23 cellular contexts compared by ENCODE assay signal in the genomic region with DNA sequence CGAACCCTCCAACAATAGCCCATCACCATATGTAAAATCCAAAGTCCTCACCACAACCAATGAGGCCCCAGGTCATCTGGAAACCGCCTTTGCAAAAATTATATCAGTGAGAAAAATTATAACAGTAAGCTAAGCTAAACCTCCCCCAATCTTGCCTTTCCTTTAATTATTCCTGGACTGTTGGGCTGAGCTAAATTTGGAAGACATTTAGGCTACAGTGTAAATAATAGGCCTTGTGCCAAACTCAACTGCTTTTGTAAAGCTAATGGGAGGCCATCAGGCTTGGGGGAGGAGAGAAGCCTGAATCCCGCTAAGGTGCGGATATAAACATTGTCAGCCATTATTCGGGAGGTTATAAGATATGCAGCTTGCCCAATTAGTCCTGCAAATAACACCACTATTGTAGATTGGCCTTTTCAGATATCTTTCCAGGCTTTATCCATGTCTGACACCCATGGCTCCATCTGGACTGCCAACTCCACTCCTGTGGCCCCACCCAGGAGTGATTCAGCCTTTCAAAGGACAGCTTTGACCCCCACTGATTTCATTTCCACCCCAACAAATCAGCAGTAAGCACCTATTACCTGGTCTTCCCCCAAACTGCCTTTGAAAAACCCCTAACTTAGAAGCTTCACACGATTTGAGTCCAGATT. TPM values are rescaled to one million over a fixed set of nuclear protein-coding genes. Genes with fewer than 3 reads are reported as not detected.
DNase-seq lines count a peak whose midpoint lies in the region; ATAC-seq and TF ChIP-seq lines count a peak whose summit lies in the region.
"Had no signal": no experiment of that assay in that cellular context is flagged by ENCODE, and none has a peak within 500 bp of the region (broad histone marks: within the 10 kb centered on the region; RNA-seq: fewer than 3 reads in every experiment).

No MANE protein-coding gene starts in this region.

- H3K4me3 ChIP-seq in mesendoderm (ENCODE audit: low read length) (no peak overlapping the region), esophagus squamous epithelium (no peak overlapping the region)
- H3K4me3 ChIP-seq: gastrocnemius medialis, lung, spleen, transverse colon had no signal

- peak overlapping the region; percentile 71 for H3K23ac ChIP-seq in mesendoderm (ENCODE audit: low read length)

- peak overlapping the region; percentile 0 for H3K4ac ChIP-seq in mesendoderm (ENCODE audit: low read depth, low read length)

- no peak overlapping the region for H2BK15ac ChIP-seq in mesendoderm (replicated peaks; ENCODE audit: low read depth)

- no peak overlapping the region for H3K4me2 ChIP-seq in mesendoderm (ENCODE audit: low read length)

- no peak overlapping the region for H3K18ac ChIP-seq in mesendoderm (ENCODE audit: low read length)

- H3K79me2 ChIP-seq in mesendoderm (ENCODE audit: control insufficient read depth, insufficient read depth, low read length): no peaks in the 10 kb centered on the region

- no peak for TF ChIP-seq POLR2A in esophagus squamous epithelium (IDR thresholded peaks at IDR 0.05)

- peak overlapping the region; percentile 99 for H2BK5ac ChIP-seq in mesendoderm (ENCODE audit: low read length)

- H2AK5ac ChIP-seq in mesendoderm (ENCODE audit: low read length): peak overlapping the region; percentile 98

- peak overlapping the region; percentile 77 for H4K5ac ChIP-seq in mesendoderm (ENCODE audit: low read length)

- WGBS in mesendoderm (ENCODE audit: extremely low coverage, insufficient coverage, low lambda C conversion rate): no CpG with 5 or more reads among the region's 6 CpGs
- WGBS in esophagus squamous epithelium, 2 donors: 78 to 87% methylated on average over 6 of the region's 6 CpGs

- H3K27ac ChIP-seq in mesendoderm (ENCODE audit: low read depth, low read length) (peak overlapping the region; percentile 87), esophagus squamous epithelium (no peak overlapping the region)
- H3K27ac ChIP-seq: gastrocnemius medialis, spleen, transverse colon had no signal

- peak; percentile 9 for DNase-seq in EH (ENCODE audit: low read depth)
- DNase-seq in NCI-H146 (lab: John Stamatoyannopoulos, UW): peak; percentile 89
- DNase-seq in NCI-H69 (lab: John Stamatoyannopoulos, UW): peak; percentile 99
- DNase-seq in mesendoderm: peak; percentile 90
- no peak for DNase-seq in DMS79 treated with DMSO at 0.1 percent for 48 hours (lab: John Stamatoyannopoulos, UW)
- no peak for DNase-seq in esophagus squamous epithelium (lab: John Stamatoyannopoulos, UW)
- no peak for DNase-seq in cerebellum (ENCODE audit: low spot score)
- DNase-seq: activated CD4-positive, alpha-beta T cell treated with anti-CD3 and anti-CD28 coated beads for 1 hour; activated CD8-positive, alpha-beta memory T cell treated with anti-CD3 and anti-CD28 coated beads for 24 hours; activated T-cell treated with anti-CD3 and anti-CD28 coated beads, Interleukin-2, amount 50 U/mL, for 48 hours; CD8-positive, alpha-beta memory T cell; effector CD4-positive, alpha-beta T cell; gastrocnemius medialis; HFFc6; NCI-H226; spleen; stimulated activated CD4-positive, alpha-beta T cell treated with anti-CD3 and anti-CD28 coated beads, Interleukin-4, amount 100 ng/mL, for 24 hours; stimulated activated naive CD8-positive, alpha-beta T cell treated with anti-CD3 and anti-CD28 coated beads, Interleukin-15, amount 100 ng/mL, for 72 hours; transverse colon had no signal

- peak overlapping the region; percentile 62 for H3K9ac ChIP-seq in mesendoderm (ENCODE audit: low read length)

- TF ChIP-seq CTCF in esophagus squamous epithelium (IDR thresholded peaks at IDR 0.05): no peak

- H3K4me1 ChIP-seq in mesendoderm (ENCODE audit: control insufficient read depth, low read depth, low read length) (peaks cover 24% of the 10 kb centered on the region), esophagus squamous epithelium (peaks cover 0 to 19% (median 9%) of the 10 kb centered on the region in 3 donors)

- ATAC-seq in GM21390 (IDR thresholded peaks at IDR 0.05; ENCODE audit: unreplicated experiment): no peak
- ATAC-seq: esophagus mucosa; gastrocnemius medialis; stimulated activated naive CD8-positive, alpha-beta T cell treated with anti-CD3 and anti-CD28 coated beads, Interleukin-15, amount 100 ng/mL, for 72 hours had no signal

- peak overlapping the region; percentile 88 for H3K56ac ChIP-seq in mesendoderm (ENCODE audit: low read length)

- H3K79me1 ChIP-seq in mesendoderm (ENCODE audit: low read length): no peaks in the 10 kb centered on the region

- no peak overlapping the region for H4K8ac ChIP-seq in mesendoderm (ENCODE audit: low read depth, low read length)

- H3K27me3 ChIP-seq in mesendoderm (ENCODE audit: insufficient read depth, low read length, poor library complexity) (no peaks in the 10 kb centered on the region), esophagus squamous epithelium (peaks cover 0 to 5% (median 0%) of the 10 kb centered on the region in 4 donors)
- H3K27me3 ChIP-seq: gastrocnemius medialis, spleen, transverse colon had no signal

- intact Hi-C loops in esophagus squamous epithelium (cut with DNase I): no loop called here

- no peaks in the 10 kb centered on the region for H3K36me3 ChIP-seq in mesendoderm (ENCODE audit: control insufficient read depth, insufficient read depth, low read length)
- no peaks in the 10 kb centered on the region for H3K36me3 ChIP-seq in esophagus squamous epithelium
- H3K36me3 ChIP-seq: gastrocnemius medialis, spleen, transverse colon had no signal

- H2BK120ac ChIP-seq in mesendoderm (ENCODE audit: low read depth, low read length): no peak overlapping the region

- no peaks in the 10 kb centered on the region for H3K9me3 ChIP-seq in esophagus squamous epithelium
- H3K9me3 ChIP-seq: gastrocnemius medialis, spleen, transverse colon had no signal

RNA-seq across cellular contexts. Expression of a gene that starts 53.0 kb away (rescaled TPM):
- 5.9 TPM for polyA plus RNA-seq in mesendoderm (2013, experiment 1 of 2)
- 5.5 TPM for polyA plus RNA-seq in mesendoderm (2013, experiment 2 of 2)
- total RNA-seq in esophagus squamous epithelium (100 to 1,000 TPM; 126 to 156 (median 143) TPM), cerebellum (39.9 TPM)
- total RNA-seq: CD8-positive, alpha-beta memory T cell had no signal
- polyA plus RNA-seq: IgD-negative memory B cell had no signal

Comparison
In these comparisons a context has a peak if more than half of its experiments do, and no peak if none do; other contexts are left out.
1. DNase-seq: peak in EH (single experiment), NCI-H146 (single experiment), NCI-H69 (single experiment) and mesendoderm (single experiment); none in DMS79 treated with DMSO at 0.1 percent for 48 hours (single experiment), esophagus squamous epithelium (single experiment) and cerebellum (single experiment).